ENCODE assay signal across 24 cellular contexts in genomic region chr3:148931574-148931973, GRCh38.
"Had no signal": no experiment of that assay in that cellular context is flagged by ENCODE, and none has a peak within 500 bp of the region (broad histone marks: within the 10 kb centered on the region; RNA-seq: fewer than 3 reads in every experiment).

No MANE protein-coding gene starts in this region.

- ATAC-seq: activated CD8-positive, alpha-beta T cell treated with anti-CD3 and anti-CD28 coated beads for 36 hours; activated naive CD4-positive, alpha-beta T cell treated with anti-CD3 and anti-CD28 coated beads, Interleukin-2, amount 50 U/mL, for 72 hours; esophagus mucosa; left ventricle myocardium superior; upper lobe of right lung had no signal

- DNase-seq: activated CD4-positive, alpha-beta T cell treated with anti-CD3 and anti-CD28 coated beads, Interleukin-2, amount 10 ng/mL, durations not matched to agents 7 days and 5 days; activated CD4-positive, CD25-positive, alpha-beta regulatory T cell treated with anti-CD3 and anti-CD28 coated beads, Interleukin-2, amount 50 U/mL, for 72 hours; activated CD8-positive, alpha-beta T cell treated with anti-CD3 and anti-CD28 coated beads for 36 hours; activated T-cell treated with anti-CD3 and anti-CD28 coated beads, Interleukin-2, amount 50 U/mL, for 1 hour; aorta; dermis blood vessel endothelial cell; effector CD8-positive, alpha-beta T cell; foreskin melanocyte; hippocampal formation; left ventricle myocardium superior; midbrain; ovary; spleen; stimulated activated CD4-positive, alpha-beta T cell treated with anti-CD3 and anti-CD28 coated beads, Interleukin-4, amount 100 ng/mL, for 1 hour; stimulated activated naive CD4-positive, alpha-beta T cell treated with Interleukin-2 at 50 U/mL for 16 hours; T-helper 2 cell; upper lobe of right lung had no signal

- H3K4me3 ChIP-seq: ovary, prostate gland, spleen, thoracic aorta, upper lobe of right lung had no signal

- H3K27me3 ChIP-seq: neutrophil, ovary, spleen, upper lobe of right lung had no signal

- H3K4me1 Mint-ChIP-seq: activated CD4-positive, alpha-beta T cell treated with anti-CD3 and anti-CD28 coated beads, Interleukin-2, amount 10 ng/mL, durations not matched to agents 7 days and 5 days had no signal

- H3K27ac Mint-ChIP-seq: activated CD4-positive, alpha-beta T cell treated with anti-CD3 and anti-CD28 coated beads, Interleukin-2, amount 10 ng/mL, durations not matched to agents 7 days and 5 days; activated CD8-positive, alpha-beta T cell treated with anti-CD3 and anti-CD28 coated beads for 36 hours; activated naive CD4-positive, alpha-beta T cell treated with anti-CD3 and anti-CD28 coated beads, Interleukin-2, amount 50 U/mL, for 72 hours; brain had no signal

- H3K4me3 Mint-ChIP-seq: activated CD4-positive, alpha-beta T cell treated with anti-CD3 and anti-CD28 coated beads, Interleukin-2, amount 10 ng/mL, durations not matched to agents 7 days and 5 days; activated CD8-positive, alpha-beta T cell treated with anti-CD3 and anti-CD28 coated beads for 36 hours; brain; nephron had no signal

- H3K36me3 ChIP-seq: neutrophil, ovary, prostate gland, spleen, thoracic aorta, upper lobe of right lung had no signal

- H3K27ac ChIP-seq: neutrophil, ovary, prostate gland, spleen, thoracic aorta, upper lobe of right lung had no signal

- H3K4me1 ChIP-seq: prostate gland, spleen, upper lobe of right lung had no signal

- H3K36me3 Mint-ChIP-seq: activated naive CD4-positive, alpha-beta T cell treated with anti-CD3 and anti-CD28 coated beads, Interleukin-2, amount 50 U/mL, for 72 hours; brain had no signal

- H3K9me3 Mint-ChIP-seq: activated CD4-positive, alpha-beta T cell treated with anti-CD3 and anti-CD28 coated beads, Interleukin-2, amount 10 ng/mL, durations not matched to agents 7 days and 5 days; activated CD8-positive, alpha-beta T cell treated with anti-CD3 and anti-CD28 coated beads for 36 hours; activated naive CD4-positive, alpha-beta T cell treated with anti-CD3 and anti-CD28 coated beads, Interleukin-2, amount 50 U/mL, for 72 hours; nephron had no signal

- H3K9me3 ChIP-seq: neutrophil, ovary, prostate gland, spleen, thoracic aorta, upper lobe of right lung had no signal
